15 cellular contexts compared by ENCODE assay signal in genomic region chr4:56372774-56373173, GRCh38.
"Had no signal": no experiment of that assay in that cellular context is flagged by ENCODE, and none has a peak within 500 bp of the region (broad histone marks: within the 10 kb centered on the region; RNA-seq: fewer than 3 reads in every experiment).

No MANE protein-coding gene starts in this region.

- H3K27me3 ChIP-seq: heart left ventricle, pancreas, sigmoid colon, thyroid gland had no signal

- H3K4me3 Mint-ChIP-seq: activated CD4-positive, alpha-beta memory T cell treated with anti-CD3 and anti-CD28 coated beads, Interleukin-2, amount 10 ng/mL, durations not matched to agents 7 days and 5 days; activated naive CD4-positive, alpha-beta T cell treated with anti-CD3 and anti-CD28 coated beads, Interleukin-2, amount 10 ng/mL, durations not matched to agents 7 days and 5 days; activated T-cell treated with anti-CD3 and anti-CD28 coated beads, Interleukin-2, amount 50 U/mL, for 24 hours; central memory CD8-positive, alpha-beta T cell; immature natural killer cell; stimulated activated effector memory CD8-positive, alpha-beta T cell treated with anti-CD3 and anti-CD28 coated beads, Interleukin-12 subunit alpha, Interleukin-12 subunit beta, amount 100 ng/mL, for 72 hours; T-helper 17 cell; WTC11 had no signal

- H3K4me1 Mint-ChIP-seq: activated CD4-positive, alpha-beta memory T cell treated with anti-CD3 and anti-CD28 coated beads, Interleukin-2, amount 10 ng/mL, durations not matched to agents 7 days and 5 days; WTC11 had no signal

- H3K9me3 ChIP-seq: heart left ventricle, pancreas, sigmoid colon, thyroid gland had no signal

- DNase-seq: activated CD4-positive, alpha-beta memory T cell treated with anti-CD3 and anti-CD28 coated beads, Interleukin-2, amount 10 ng/mL, durations not matched to agents 7 days and 5 days; activated CD4-positive, alpha-beta T cell treated with anti-CD3 and anti-CD28 coated beads for 4 hours; activated naive CD4-positive, alpha-beta T cell treated with anti-CD3 and anti-CD28 coated beads, Interleukin-2, amount 10 ng/mL, durations not matched to agents 7 days and 5 days; activated T-cell treated with anti-CD3 and anti-CD28 coated beads, Interleukin-2, amount 50 U/mL, for 24 hours; heart left ventricle; immature natural killer cell; pancreas; sigmoid colon; stimulated activated CD4-positive, alpha-beta T cell treated with anti-CD3 and anti-CD28 coated beads, Interleukin-12 subunit alpha, Interleukin-12 subunit beta, amount 100 ng/mL, for 4 hours; T-helper 17 cell; thyroid gland had no signal

- H3K9me3 Mint-ChIP-seq: activated CD4-positive, alpha-beta memory T cell treated with anti-CD3 and anti-CD28 coated beads, Interleukin-2, amount 10 ng/mL, durations not matched to agents 7 days and 5 days; activated naive CD4-positive, alpha-beta T cell treated with anti-CD3 and anti-CD28 coated beads, Interleukin-2, amount 10 ng/mL, durations not matched to agents 7 days and 5 days; activated T-cell treated with anti-CD3 and anti-CD28 coated beads, Interleukin-2, amount 50 U/mL, for 24 hours; central memory CD8-positive, alpha-beta T cell; stimulated activated effector memory CD8-positive, alpha-beta T cell treated with anti-CD3 and anti-CD28 coated beads, Interleukin-12 subunit alpha, Interleukin-12 subunit beta, amount 100 ng/mL, for 72 hours had no signal

- H3K4me3 ChIP-seq: coronary artery, heart left ventricle, pancreas, sigmoid colon, thyroid gland had no signal

- H3K4me1 ChIP-seq: pancreas, sigmoid colon, thyroid gland had no signal

- H3K27ac ChIP-seq: coronary artery, pancreas, sigmoid colon, thyroid gland had no signal

- ATAC-seq: heart left ventricle; pancreas; stimulated activated effector memory CD8-positive, alpha-beta T cell treated with anti-CD3 and anti-CD28 coated beads, Interleukin-12 subunit alpha, Interleukin-12 subunit beta, amount 100 ng/mL, for 72 hours; T-helper 17 cell; WTC11 had no signal

- H3K27me3 Mint-ChIP-seq: activated CD4-positive, alpha-beta memory T cell treated with anti-CD3 and anti-CD28 coated beads, Interleukin-2, amount 10 ng/mL, durations not matched to agents 7 days and 5 days; activated naive CD4-positive, alpha-beta T cell treated with anti-CD3 and anti-CD28 coated beads, Interleukin-2, amount 10 ng/mL, durations not matched to agents 7 days and 5 days; activated T-cell treated with anti-CD3 and anti-CD28 coated beads, Interleukin-2, amount 50 U/mL, for 24 hours; central memory CD8-positive, alpha-beta T cell; T-helper 17 cell had no signal

- H3K27ac Mint-ChIP-seq: activated CD4-positive, alpha-beta memory T cell treated with anti-CD3 and anti-CD28 coated beads, Interleukin-2, amount 10 ng/mL, durations not matched to agents 7 days and 5 days; activated naive CD4-positive, alpha-beta T cell treated with anti-CD3 and anti-CD28 coated beads, Interleukin-2, amount 10 ng/mL, durations not matched to agents 7 days and 5 days; activated T-cell treated with anti-CD3 and anti-CD28 coated beads, Interleukin-2, amount 50 U/mL, for 24 hours; WTC11 had no signal
